ENCODE assay signal across 15 cellular contexts in the genomic region with DNA sequence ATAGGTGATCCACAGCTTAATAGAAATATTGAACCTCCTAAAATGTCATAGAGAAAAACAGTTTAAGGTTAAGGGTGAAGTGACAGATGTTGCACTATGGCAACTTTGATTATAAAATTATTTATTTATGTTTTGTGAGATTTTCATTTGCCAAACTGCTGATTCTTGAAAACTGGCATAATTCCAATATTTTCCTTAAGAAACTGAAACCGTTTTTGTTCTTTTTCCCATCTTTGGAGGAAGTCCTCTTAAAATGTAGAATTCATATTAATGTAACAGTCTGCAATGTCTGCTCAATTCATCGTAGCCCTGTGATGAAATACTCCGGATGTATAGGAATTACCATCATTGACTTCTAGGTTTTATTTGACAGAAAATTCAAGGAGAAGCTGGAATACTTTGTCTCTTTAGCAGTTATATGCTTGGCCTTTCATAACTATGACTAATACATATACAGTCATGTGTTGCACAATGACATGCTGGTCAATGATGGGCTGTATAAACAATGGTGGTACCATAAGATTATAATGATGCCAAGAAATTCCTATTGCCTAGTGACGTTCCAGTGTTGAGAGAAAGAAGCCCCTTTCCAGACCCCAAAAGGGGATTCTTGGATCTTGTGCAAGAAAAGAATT.
DNase-seq lines count a peak whose midpoint lies in the region; ATAC-seq, FAIRE-seq and TF ChIP-seq lines count a peak whose summit lies in the region.
"Had no signal": no experiment of that assay in that cellular context is flagged by ENCODE, and none has a peak within 500 bp of the region (broad histone marks: within the 10 kb centered on the region; RNA-seq: fewer than 3 reads in every experiment).

No MANE protein-coding gene starts in this region.

- no peaks in the 10 kb centered on the region for H3K36me3 ChIP-seq in bronchial epithelial cell (ENCODE audit: control insufficient read depth, insufficient read depth, low read length)
- H3K36me3 ChIP-seq in endodermal cell (ENCODE audit: control insufficient read depth, insufficient read depth, low read length), result no peaks in the 10 kb centered on the region
- H3K36me3 ChIP-seq: BE2C had no signal

- peaks cover 6% of the 10 kb centered on the region; the same call in 1 of the 2 replicates for H3K9me3 ChIP-seq in AG04450 (ENCODE audit: control insufficient read depth, insufficient read depth, low read length)
- no peaks in the 10 kb centered on the region for H3K9me3 ChIP-seq in endodermal cell (ENCODE audit: control insufficient read depth, low read length)
- H3K9me3 ChIP-seq: BE2C had no signal

- CTCF ChIA-PET in AG04450 (lab: Charles Lee), result interaction anchor here (1.0 to 1.1 kb wide), 2 partner anchors 10 to 148 kb away, joined by 3 read pairs; no protein-coding TSS in a partner anchor

- peak; percentile 62 for DNase-seq in AG04450 (ENCODE audit: low read depth, low spot score)
- peak; percentile 78 for DNase-seq in LHCN-M2 (ENCODE audit: low read depth)
- peak; percentile 84 for DNase-seq in bronchial epithelial cell (ENCODE audit: low read depth)
- DNase-seq in iris pigment epithelial cell (ENCODE audit: low read depth), result peak; percentile 90
- DNase-seq in cerebellar cortex (ENCODE audit: low spot score), result no peak
- DNase-seq in NCI-H2196 (lab: John Stamatoyannopoulos, UW; ENCODE audit: unreplicated experiment), result no peak
- DNase-seq in endodermal cell, result no peak
- DNase-seq: activated CD8-positive, alpha-beta T cell treated with anti-CD3 and anti-CD28 coated beads, Interleukin-2, amount 10 ng/mL, durations not matched to agents 7 days and 5 days; BE2C; MM.1S; NCI-H748 treated with DMSO at 0.1 percent for 48 hours; stimulated activated CD4-positive, alpha-beta T cell treated with anti-CD3 and anti-CD28 coated beads, Interleukin-1b, Interleukin-23, amount 100 ng/mL, for 48 hours; stimulated activated naive CD4-positive, alpha-beta T cell treated with Interleukin-2 at 50 U/mL for 16 hours; T-helper 1 cell had no signal

- H3K36me3 Mint-ChIP-seq in endodermal cell (ENCODE audit: low read depth), result no peaks in the 10 kb centered on the region

- peaks cover 11% of the 10 kb centered on the region for H3K9me3 Mint-ChIP-seq in endodermal cell

- no peak for TF ChIP-seq CTCF in AG04450 (IDR thresholded peaks at IDR 0.05; ENCODE audit: low read depth, low read length)
- TF ChIP-seq CTCF in bronchial epithelial cell (IDR thresholded peaks at IDR 0.05; ENCODE audit: insufficient read depth, low read length, severe bottlenecking), result no peak
- TF ChIP-seq CTCF in endodermal cell (conservative IDR thresholded peaks at IDR 0.05), result no peak

- no peak for FAIRE-seq in bronchial epithelial cell (lab: Jason Lieb, UNC)

- H3K4me1 Mint-ChIP-seq in endodermal cell, result peaks cover 11% of the 10 kb centered on the region

- H3K27ac Mint-ChIP-seq in endodermal cell, result no peak overlapping the region
- H3K27ac Mint-ChIP-seq: activated CD8-positive, alpha-beta T cell treated with anti-CD3 and anti-CD28 coated beads, Interleukin-2, amount 10 ng/mL, durations not matched to agents 7 days and 5 days had no signal

- POLR2A ChIA-PET in AG04450 (lab: Yijun Ruan, JAX), result no interaction called here

- H3K27me3 Mint-ChIP-seq in endodermal cell (ENCODE audit: insufficient read depth), result peaks cover 11% of the 10 kb centered on the region

- WGBS in endodermal cell (ENCODE audit: insufficient coverage in 1 of 2, insufficient read length in 1 of 2), 2 experiments, result 90 to 100% methylated on average over 3 to 4 of the region's 4 CpGs

- H3K4me1 ChIP-seq in endodermal cell (ENCODE audit: control insufficient read depth, insufficient read depth, low read length), result no peaks in the 10 kb centered on the region
- H3K4me1 ChIP-seq: BE2C had no signal

- no peak overlapping the region for H3K9ac ChIP-seq in endodermal cell (ENCODE audit: extremely low read depth, low read length, poor library complexity, severe bottlenecking)

- H3K4me3 Mint-ChIP-seq in endodermal cell, result no peak overlapping the region
- H3K4me3 Mint-ChIP-seq: activated CD8-positive, alpha-beta T cell treated with anti-CD3 and anti-CD28 coated beads, Interleukin-2, amount 10 ng/mL, durations not matched to agents 7 days and 5 days had no signal

- peak overlapping the region; percentile 69 for H3K27ac ChIP-seq in AG04450 (ENCODE audit: low read depth, low read length)
- H3K27ac ChIP-seq in endodermal cell (ENCODE audit: low read depth, low read length), result no peak overlapping the region

- no peak overlapping the region; the same call in 1 of the 2 replicates for H3K4me3 ChIP-seq in AG04450 (ENCODE audit: low read depth, low read length)
- H3K4me3 ChIP-seq in bronchial epithelial cell (ENCODE audit: low read depth, low read length), result no peak overlapping the region
- no peak overlapping the region for H3K4me3 ChIP-seq in endodermal cell (ENCODE audit: low read length)

- ATAC-seq in GM19395 (IDR thresholded peaks at IDR 0.05; ENCODE audit: unreplicated experiment), result no peak
- ATAC-seq: activated CD8-positive, alpha-beta T cell treated with anti-CD3 and anti-CD28 coated beads, Interleukin-2, amount 10 ng/mL, durations not matched to agents 7 days and 5 days had no signal

- no peaks in the 10 kb centered on the region for H3K27me3 ChIP-seq in AG04450 (ENCODE audit: control insufficient read depth, insufficient read depth, low read length)
- H3K27me3 ChIP-seq in bronchial epithelial cell (ENCODE audit: control insufficient read depth, insufficient read depth, low read length), result no peaks in the 10 kb centered on the region
- H3K27me3 ChIP-seq in endodermal cell (ENCODE audit: control insufficient read depth, insufficient read depth, low read length, poor library complexity, severe bottlenecking), result no peaks in the 10 kb centered on the region
- H3K27me3 ChIP-seq: BE2C had no signal

Comparison
In these comparisons a context has a peak if more than half of its experiments do, and no peak if none do; other contexts are left out.
1. DNase-seq: peak in AG04450 (single experiment), LHCN-M2 (single experiment), bronchial epithelial cell (single experiment) and iris pigment epithelial cell (single experiment); none in cerebellar cortex (single experiment), NCI-H2196 (single experiment) and endodermal cell (single experiment).